In the genomic region with DNA sequence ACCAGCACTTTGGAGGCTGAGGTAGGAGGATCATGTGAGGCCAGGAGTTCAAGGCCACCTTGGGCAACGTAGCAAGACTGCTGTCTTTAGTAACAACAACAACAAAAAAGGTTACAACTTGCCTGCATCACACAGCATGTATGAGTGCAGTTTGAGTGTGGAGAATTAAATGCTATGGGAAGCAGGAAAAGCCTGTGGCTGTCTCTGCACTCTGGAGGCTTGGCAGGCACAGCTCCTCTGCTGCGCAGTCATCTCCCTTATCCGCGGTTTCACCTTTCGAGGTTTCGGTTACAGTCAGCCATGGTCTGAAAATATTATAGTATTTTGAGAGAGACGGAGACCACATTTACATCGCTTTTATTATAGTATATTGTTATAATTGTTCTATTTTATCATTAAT, we compare ENCODE assay signal across 1 cellular context.
TF ChIP-seq lines count a peak whose summit lies in the region.

No MANE protein-coding gene starts in this region.

TF ChIP-seq in HepG2, 621 proteins besides CTCF, POLR2A, EP300 and RAD21:
- TF ChIP-seq ZNF770 (CRISPR knock-in tag; IDR thresholded peaks at IDR 0.05): peak; percentile 32; the same call in 1 of the 2 replicates
- TF ChIP-seq TCF7L2 (IDR thresholded peaks at IDR 0.05; ENCODE audit: low read depth, low read length): no peak
- TF ChIP-seq GMEB1 (CRISPR knock-in tag; IDR thresholded peaks at IDR 0.05; ENCODE audit: borderline replicate concordance): no peak
